2 cellular contexts compared by ENCODE assay signal in genomic region chr11:116986521-116987105, GRCh38.
A peak's percentile ranks its signal among the peaks of the same experiment; 100 is the strongest.
TF ChIP-seq lines count a peak whose summit lies in the region.

No MANE protein-coding gene starts in this region.

TF ChIP-seq in IMR-90, 13 proteins besides CTCF, POLR2A, EP300 and RAD21 (continued from another document):
- peak; percentile 83 for TF ChIP-seq CEBPB (IDR thresholded peaks at IDR 0.05; ENCODE audit: low read depth, low read length)
TF ChIP-seq in IMR-90: peak in this region for 2.

TF ChIP-seq in WTC11, 78 proteins besides CTCF, POLR2A, EP300 and RAD21 (continued from another document):
- TF ChIP-seq CDX4 (CRISPR knock-in tag; IDR thresholded peaks at IDR 0.05; ENCODE audit: borderline replicate concordance) (no peak), TEAD4 (CRISPR knock-in tag; IDR thresholded peaks at IDR 0.05) (no peak), ZNF416 (CRISPR knock-in tag; IDR thresholded peaks at IDR 0.05) (no peak), TP53 (CRISPR knock-in tag; IDR thresholded peaks at IDR 0.05) (no peak), PREB (CRISPR knock-in tag; IDR thresholded peaks at IDR 0.05; ENCODE audit: borderline replicate concordance) (no peak), STAT6 (CRISPR knock-in tag; conservative IDR thresholded peaks at IDR 0.05; ENCODE audit: low read depth) (no peak), IRF2 (CRISPR knock-in tag; IDR thresholded peaks at IDR 0.05; ENCODE audit: borderline replicate concordance, low read depth) (no peak), FOXP1 (CRISPR knock-in tag; IDR thresholded peaks at IDR 0.05; ENCODE audit: borderline replicate concordance) (no peak), SOX15 (CRISPR knock-in tag; IDR thresholded peaks at IDR 0.05) (no peak), GABPB1 (CRISPR knock-in tag; IDR thresholded peaks at IDR 0.05) (no peak), SMAD4 (CRISPR knock-in tag; IDR thresholded peaks at IDR 0.05) (no peak), USF2 (CRISPR knock-in tag; IDR thresholded peaks at IDR 0.05) (no peak), NFYB (CRISPR knock-in tag; conservative IDR thresholded peaks at IDR 0.05; ENCODE audit: low read depth) (no peak), E2F1 (CRISPR knock-in tag; IDR thresholded peaks at IDR 0.05) (no peak)
